1 cellular context compared by ENCODE assay signal in genomic region chr1:72009756-72010441, GRCh38.
TF ChIP-seq lines count a peak whose summit lies in the region.

No MANE protein-coding gene starts in this region.

TF ChIP-seq in WTC11, 78 proteins besides CTCF, POLR2A, EP300 and RAD21 (continued from another document):
- TF ChIP-seq, protein P1, sequence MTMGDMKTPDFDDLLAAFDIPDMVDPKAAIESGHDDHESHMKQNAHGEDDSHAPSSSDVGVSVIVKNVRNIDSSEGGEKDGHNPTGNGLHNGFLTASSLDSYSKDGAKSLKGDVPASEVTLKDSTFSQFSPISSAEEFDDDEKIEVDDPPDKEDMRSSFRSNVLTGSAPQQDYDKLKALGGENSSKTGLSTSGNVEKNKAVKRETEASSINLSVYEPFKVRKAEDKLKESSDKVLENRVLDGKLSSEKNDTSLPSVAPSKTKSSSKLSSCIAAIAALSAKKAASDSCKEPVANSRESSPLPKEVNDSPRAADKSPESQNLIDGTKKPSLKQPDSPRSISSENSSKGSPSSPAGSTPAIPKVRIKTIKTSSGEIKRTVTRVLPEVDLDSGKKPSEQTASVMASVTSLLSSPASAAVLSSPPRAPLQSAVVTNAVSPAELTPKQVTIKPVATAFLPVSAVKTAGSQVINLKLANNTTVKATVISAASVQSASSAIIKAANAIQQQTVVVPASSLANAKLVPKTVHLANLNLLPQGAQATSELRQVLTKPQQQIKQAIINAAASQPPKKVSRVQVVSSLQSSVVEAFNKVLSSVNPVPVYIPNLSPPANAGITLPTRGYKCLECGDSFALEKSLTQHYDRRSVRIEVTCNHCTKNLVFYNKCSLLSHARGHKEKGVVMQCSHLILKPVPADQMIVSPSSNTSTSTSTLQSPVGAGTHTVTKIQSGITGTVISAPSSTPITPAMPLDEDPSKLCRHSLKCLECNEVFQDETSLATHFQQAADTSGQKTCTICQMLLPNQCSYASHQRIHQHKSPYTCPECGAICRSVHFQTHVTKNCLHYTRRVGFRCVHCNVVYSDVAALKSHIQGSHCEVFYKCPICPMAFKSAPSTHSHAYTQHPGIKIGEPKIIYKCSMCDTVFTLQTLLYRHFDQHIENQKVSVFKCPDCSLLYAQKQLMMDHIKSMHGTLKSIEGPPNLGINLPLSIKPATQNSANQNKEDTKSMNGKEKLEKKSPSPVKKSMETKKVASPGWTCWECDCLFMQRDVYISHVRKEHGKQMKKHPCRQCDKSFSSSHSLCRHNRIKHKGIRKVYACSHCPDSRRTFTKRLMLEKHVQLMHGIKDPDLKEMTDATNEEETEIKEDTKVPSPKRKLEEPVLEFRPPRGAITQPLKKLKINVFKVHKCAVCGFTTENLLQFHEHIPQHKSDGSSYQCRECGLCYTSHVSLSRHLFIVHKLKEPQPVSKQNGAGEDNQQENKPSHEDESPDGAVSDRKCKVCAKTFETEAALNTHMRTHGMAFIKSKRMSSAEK (CRISPR knock-in tag; IDR thresholded peaks at IDR 0.05; ENCODE audit: borderline replicate concordance): no peak
- TF ChIP-seq NFYB (CRISPR knock-in tag; conservative IDR thresholded peaks at IDR 0.05; ENCODE audit: low read depth): no peak
